In the genomic region with DNA sequence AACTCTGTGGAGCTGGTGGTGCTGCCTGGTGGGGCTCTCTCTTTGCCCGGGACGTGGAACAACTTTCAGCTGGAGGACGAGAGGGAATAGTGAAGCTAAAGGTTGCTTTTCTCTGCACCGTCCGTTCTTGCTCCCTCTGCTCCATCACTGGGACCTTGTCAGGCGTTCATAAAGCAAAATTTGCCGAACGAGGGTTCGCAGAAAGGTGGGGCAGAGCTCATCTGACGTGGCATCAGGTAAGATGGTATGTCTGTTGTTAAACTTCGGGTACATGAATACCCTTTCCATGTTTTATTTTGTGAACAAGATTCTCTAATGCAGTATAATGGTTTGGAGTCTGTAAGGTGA, we compare ENCODE assay signal across 8 cellular contexts. TPM values are rescaled to one million over a fixed set of nuclear protein-coding genes. Genes with fewer than 3 reads are reported as not detected.
DNase-seq lines count a peak whose midpoint lies in the region; TF ChIP-seq lines count a peak whose summit lies in the region.

No MANE protein-coding gene starts in this region.

- TF ChIP-seq POLR2A in esophagus muscularis mucosa (IDR thresholded peaks at IDR 0.05; ENCODE audit: low read depth), result no peak

- no peaks in the 10 kb centered on the region for H3K36me3 ChIP-seq in SJSA1
- H3K36me3 ChIP-seq in esophagus muscularis mucosa, result no peaks in the 10 kb centered on the region
- no peaks in the 10 kb centered on the region for H3K36me3 ChIP-seq in neutrophil

- intact Hi-C loops in esophagus muscularis mucosa (cut with DNase I), result no loop called here

- H3K27me3 ChIP-seq in SJSA1 (replicated peaks) (no peaks in the 10 kb centered on the region), esophagus muscularis mucosa (no peaks in the 10 kb centered on the region), neutrophil (no peaks in the 10 kb centered on the region)

- H3K4me3 ChIP-seq in SJSA1 (peak overlapping the region; percentile 67), esophagus muscularis mucosa (peak overlapping the region; percentile 72 to 79 (median 75)), neutrophil (ENCODE audit: low read depth in 1 of 2, low read length in 1 of 2) (peak overlapping the region; percentile 69 to 82)

- DNase-seq in DMS 273 (lab: John Stamatoyannopoulos, UW; ENCODE audit: unreplicated experiment) (peak; percentile 66), DMS 273 treated with DMSO at 0.1 percent for 48 hours (lab: John Stamatoyannopoulos, UW) (no peak), SJSA1 (ENCODE audit: low read depth in 1 of 2, low spot score in 2 of 2) (no peak), esophagus muscularis mucosa (ENCODE audit: extremely low spot score) (no peak), UCSD-AML1 (lab: John Stamatoyannopoulos, UW; ENCODE audit: unreplicated experiment) (no peak), SIG-M5 (lab: John Stamatoyannopoulos, UW) (no peak), NCI-H187 (lab: John Stamatoyannopoulos, UW) (no peak)

- no peak for TF ChIP-seq CTCF in esophagus muscularis mucosa (IDR thresholded peaks at IDR 0.05)
- no peak for TF ChIP-seq CTCF in neutrophil (IDR thresholded peaks at IDR 0.05)

- WGBS in esophagus muscularis mucosa, result 0% methylated on average over 10 of the region's 11 CpGs

- H3K4me1 ChIP-seq in SJSA1 (replicated peaks) (peaks cover 5% of the 10 kb centered on the region), esophagus muscularis mucosa (peaks cover 14 to 28% (median 19%) of the 10 kb centered on the region in 4 donors), neutrophil (ENCODE audit: control insufficient read depth in 1 of 2, insufficient read depth in 1 of 2, low read depth in 1 of 2, low read length in 1 of 2) (peaks cover 10 to 17% of the 10 kb centered on the region in 2 experiments)

- no peak for TF ChIP-seq EP300 in esophagus muscularis mucosa (IDR thresholded peaks at IDR 0.05)

- H3K9me3 ChIP-seq in SJSA1 (replicated peaks) (no peaks in the 10 kb centered on the region), esophagus muscularis mucosa (no peaks in the 10 kb centered on the region), neutrophil (no peaks in the 10 kb centered on the region)

- H3K27ac ChIP-seq in SJSA1, result peak overlapping the region; percentile 7; the same call in 1 of the 2 replicates
- peak overlapping the region; percentile 76 to 87 (median 85) for H3K27ac ChIP-seq in esophagus muscularis mucosa (replicated peaks in 1 of 4)
- H3K27ac ChIP-seq in neutrophil, result peak overlapping the region; percentile 82

RNA-seq across cellular contexts. Expression of gene BBS9, which starts 0.4 kb away (rescaled TPM):
- total RNA-seq in SJSA1 (2014; rRNA removed; shearing (Covaris generic)), result 2.1 and 3.6 TPM in 2 replicates
- total RNA-seq in esophagus muscularis mucosa, result 10 to 100 TPM; 14.7 to 20.8 (median 16.3) TPM

RNA-seq across cellular contexts. Expression of gene RP9, which starts 20.6 kb away (rescaled TPM):
- total RNA-seq in SJSA1 (2014; rRNA removed; shearing (Covaris generic)), result 7.3 and 16.0 TPM in 2 replicates
- total RNA-seq in esophagus muscularis mucosa, result 10 to 100 TPM in 2 of 4 donors, 1 to 10 TPM in 2; 7.6 to 11.5 (median 10.1) TPM

Comparison
In these comparisons a context has a peak if more than half of its experiments do, and no peak if none do; other contexts are left out.
1. H3K27ac ChIP-seq: peak in every context shown above with its lines; median percentile 85 in esophagus muscularis mucosa; 82 in neutrophil; 7 in SJSA1.